ENCODE assay signal across 19 cellular contexts in genomic region chr17:12947047-12947446, GRCh38.
"Had no signal": no experiment of that assay in that cellular context is flagged by ENCODE, and none has a peak within 500 bp of the region (broad histone marks: within the 10 kb centered on the region; RNA-seq: fewer than 3 reads in every experiment).

No MANE protein-coding gene starts in this region.

- H3K9me3 Mint-ChIP-seq: effector memory CD8-positive, alpha-beta T cell; endodermal cell had no signal

- H3K4me1 Mint-ChIP-seq: endodermal cell had no signal

- DNase-seq: colonic mucosa; cortex of kidney; dermis blood vessel endothelial cell; effector CD4-positive, alpha-beta T cell; effector CD8-positive, alpha-beta T cell; effector memory CD4-positive, alpha-beta T cell; effector memory CD8-positive, alpha-beta T cell; endodermal cell; erythroblast; esophagus squamous epithelium; foreskin fibroblast; foreskin keratinocyte; foreskin melanocyte; gastrocnemius medialis; glutamatergic neuron; head of caudate nucleus; heart left ventricle; heart right ventricle had no signal

- H3K4me3 Mint-ChIP-seq: dendritic cell treated with granulocyte-macrophage colony-stimulating factor and Interleukin-4, amounts not matched to agents 40 ng/mL and 50 ng/mL, for 4 days; effector memory CD8-positive, alpha-beta T cell; endodermal cell had no signal

- H3K27me3 Mint-ChIP-seq: dendritic cell treated with granulocyte-macrophage colony-stimulating factor and Interleukin-4, amounts not matched to agents 40 ng/mL and 50 ng/mL, for 4 days had no signal

- H3K27ac Mint-ChIP-seq: dendritic cell treated with granulocyte-macrophage colony-stimulating factor and Interleukin-4, amounts not matched to agents 40 ng/mL and 50 ng/mL, for 4 days; effector memory CD8-positive, alpha-beta T cell; endodermal cell had no signal
